Comparison of ENCODE assay signal across 1 cellular context in the genomic region with DNA sequence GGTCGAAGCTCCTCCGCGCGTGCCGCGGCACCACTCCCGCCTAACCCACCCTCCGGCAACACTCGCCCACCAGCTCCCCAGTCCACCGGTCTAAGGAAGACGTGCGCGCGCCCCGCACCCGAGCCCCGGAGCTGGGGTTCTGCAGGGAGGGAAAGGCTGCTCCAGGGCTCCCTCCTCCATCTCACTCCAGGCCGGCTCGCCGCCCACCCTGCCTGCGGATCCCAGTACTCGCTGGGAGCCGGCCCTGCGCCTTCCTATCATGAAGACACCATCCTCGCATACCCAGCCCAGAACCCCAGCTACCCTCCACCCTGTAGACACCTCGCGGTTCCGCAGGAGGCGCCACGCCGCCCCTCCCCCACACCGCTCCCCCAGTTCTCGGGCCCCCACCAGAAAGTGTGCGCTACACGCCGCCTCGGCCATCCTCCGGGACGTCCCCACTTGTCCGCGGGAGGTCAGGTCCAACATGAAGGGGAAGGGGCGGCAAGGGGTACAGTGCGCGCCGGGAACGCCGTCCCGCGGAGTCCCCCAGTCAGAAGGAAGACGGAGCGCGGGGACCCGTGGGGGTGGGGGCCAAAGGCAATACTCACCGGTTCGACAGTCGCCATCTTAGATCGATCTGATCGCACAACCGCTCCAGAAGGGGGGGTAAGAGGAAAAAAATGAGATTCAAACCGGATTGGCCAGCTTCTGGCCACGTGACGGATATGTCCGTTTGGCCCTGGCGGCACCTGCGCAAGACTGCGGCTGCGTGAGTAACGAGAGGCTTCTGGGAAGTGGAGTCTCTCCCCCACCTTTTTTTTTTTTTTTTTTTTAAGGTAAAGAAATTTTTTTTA.
TF ChIP-seq lines count a peak whose summit lies in the region.

A gene with protein sequence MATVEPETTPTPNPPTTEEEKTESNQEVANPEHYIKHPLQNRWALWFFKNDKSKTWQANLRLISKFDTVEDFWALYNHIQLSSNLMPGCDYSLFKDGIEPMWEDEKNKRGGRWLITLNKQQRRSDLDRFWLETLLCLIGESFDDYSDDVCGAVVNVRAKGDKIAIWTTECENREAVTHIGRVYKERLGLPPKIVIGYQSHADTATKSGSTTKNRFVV (minus strand): TSS at position 629 of the 836 bp plus-strand sequence. CDS start 21 bp downstream, at position 608.

TF ChIP-seq in HepG2, 621 proteins besides CTCF, POLR2A, EP300 and RAD21 (continued from another document and continues in another):
- TF ChIP-seq, protein P1, sequence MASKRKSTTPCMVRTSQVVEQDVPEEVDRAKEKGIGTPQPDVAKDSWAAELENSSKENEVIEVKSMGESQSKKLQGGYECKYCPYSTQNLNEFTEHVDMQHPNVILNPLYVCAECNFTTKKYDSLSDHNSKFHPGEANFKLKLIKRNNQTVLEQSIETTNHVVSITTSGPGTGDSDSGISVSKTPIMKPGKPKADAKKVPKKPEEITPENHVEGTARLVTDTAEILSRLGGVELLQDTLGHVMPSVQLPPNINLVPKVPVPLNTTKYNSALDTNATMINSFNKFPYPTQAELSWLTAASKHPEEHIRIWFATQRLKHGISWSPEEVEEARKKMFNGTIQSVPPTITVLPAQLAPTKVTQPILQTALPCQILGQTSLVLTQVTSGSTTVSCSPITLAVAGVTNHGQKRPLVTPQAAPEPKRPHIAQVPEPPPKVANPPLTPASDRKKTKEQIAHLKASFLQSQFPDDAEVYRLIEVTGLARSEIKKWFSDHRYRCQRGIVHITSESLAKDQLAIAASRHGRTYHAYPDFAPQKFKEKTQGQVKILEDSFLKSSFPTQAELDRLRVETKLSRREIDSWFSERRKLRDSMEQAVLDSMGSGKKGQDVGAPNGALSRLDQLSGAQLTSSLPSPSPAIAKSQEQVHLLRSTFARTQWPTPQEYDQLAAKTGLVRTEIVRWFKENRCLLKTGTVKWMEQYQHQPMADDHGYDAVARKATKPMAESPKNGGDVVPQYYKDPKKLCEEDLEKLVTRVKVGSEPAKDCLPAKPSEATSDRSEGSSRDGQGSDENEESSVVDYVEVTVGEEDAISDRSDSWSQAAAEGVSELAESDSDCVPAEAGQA (IDR thresholded peaks at IDR 0.05; ENCODE audit: low read depth) = no peak; the same call in 1 of the 2 replicates
- TF ChIP-seq, protein P1 (CRISPR knock-in tag; IDR thresholded peaks at IDR 0.05; ENCODE audit: borderline replicate concordance) = no peak
- TF ChIP-seq, protein P2, sequence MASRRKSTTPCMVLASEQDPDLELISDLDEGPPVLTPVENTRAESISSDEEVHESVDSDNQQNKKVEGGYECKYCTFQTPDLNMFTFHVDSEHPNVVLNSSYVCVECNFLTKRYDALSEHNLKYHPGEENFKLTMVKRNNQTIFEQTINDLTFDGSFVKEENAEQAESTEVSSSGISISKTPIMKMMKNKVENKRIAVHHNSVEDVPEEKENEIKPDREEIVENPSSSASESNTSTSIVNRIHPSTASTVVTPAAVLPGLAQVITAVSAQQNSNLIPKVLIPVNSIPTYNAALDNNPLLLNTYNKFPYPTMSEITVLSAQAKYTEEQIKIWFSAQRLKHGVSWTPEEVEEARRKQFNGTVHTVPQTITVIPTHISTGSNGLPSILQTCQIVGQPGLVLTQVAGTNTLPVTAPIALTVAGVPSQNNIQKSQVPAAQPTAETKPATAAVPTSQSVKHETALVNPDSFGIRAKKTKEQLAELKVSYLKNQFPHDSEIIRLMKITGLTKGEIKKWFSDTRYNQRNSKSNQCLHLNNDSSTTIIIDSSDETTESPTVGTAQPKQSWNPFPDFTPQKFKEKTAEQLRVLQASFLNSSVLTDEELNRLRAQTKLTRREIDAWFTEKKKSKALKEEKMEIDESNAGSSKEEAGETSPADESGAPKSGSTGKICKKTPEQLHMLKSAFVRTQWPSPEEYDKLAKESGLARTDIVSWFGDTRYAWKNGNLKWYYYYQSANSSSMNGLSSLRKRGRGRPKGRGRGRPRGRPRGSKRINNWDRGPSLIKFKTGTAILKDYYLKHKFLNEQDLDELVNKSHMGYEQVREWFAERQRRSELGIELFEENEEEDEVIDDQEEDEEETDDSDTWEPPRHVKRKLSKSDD (CRISPR knock-in tag; IDR thresholded peaks at IDR 0.05; ENCODE audit: low read depth) = peak; percentile 15; the same call in 1 of the 2 replicates
- TF ChIP-seq JARID2 (CRISPR knock-in tag; IDR thresholded peaks at IDR 0.05; ENCODE audit: insufficient replicate concordance) = no peak
- no peak for TF ChIP-seq ZNF883 (CRISPR knock-in tag; IDR thresholded peaks at IDR 0.05; ENCODE audit: not compliant biosample characterization)
- TF ChIP-seq, protein P3, sequence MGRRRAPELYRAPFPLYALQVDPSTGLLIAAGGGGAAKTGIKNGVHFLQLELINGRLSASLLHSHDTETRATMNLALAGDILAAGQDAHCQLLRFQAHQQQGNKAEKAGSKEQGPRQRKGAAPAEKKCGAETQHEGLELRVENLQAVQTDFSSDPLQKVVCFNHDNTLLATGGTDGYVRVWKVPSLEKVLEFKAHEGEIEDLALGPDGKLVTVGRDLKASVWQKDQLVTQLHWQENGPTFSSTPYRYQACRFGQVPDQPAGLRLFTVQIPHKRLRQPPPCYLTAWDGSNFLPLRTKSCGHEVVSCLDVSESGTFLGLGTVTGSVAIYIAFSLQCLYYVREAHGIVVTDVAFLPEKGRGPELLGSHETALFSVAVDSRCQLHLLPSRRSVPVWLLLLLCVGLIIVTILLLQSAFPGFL (CRISPR knock-in tag; IDR thresholded peaks at IDR 0.05) = no peak
- peak; percentile 72; the same call in 1 of the 2 replicates for TF ChIP-seq GLI4 (CRISPR knock-in tag; IDR thresholded peaks at IDR 0.05; ENCODE audit: borderline replicate concordance)
- TF ChIP-seq, protein P4, sequence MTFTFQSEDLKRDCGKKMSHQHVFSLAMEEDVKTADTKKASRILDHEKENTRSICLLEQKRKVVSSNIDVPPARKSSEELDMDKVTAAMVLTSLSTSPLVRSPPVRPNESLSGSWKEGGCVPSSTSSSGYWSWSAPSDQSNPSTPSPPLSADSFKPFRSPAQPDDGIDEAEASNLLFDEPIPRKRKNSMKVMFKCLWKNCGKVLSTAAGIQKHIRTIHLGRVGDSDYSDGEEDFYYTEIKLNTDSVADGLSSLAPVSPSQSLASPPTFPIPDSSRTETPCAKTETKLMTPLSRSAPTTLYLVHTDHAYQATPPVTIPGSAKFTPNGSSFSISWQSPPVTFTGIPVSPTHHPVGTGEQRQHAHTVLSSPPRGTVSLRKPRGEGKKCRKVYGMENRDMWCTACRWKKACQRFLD (CRISPR knock-in tag; IDR thresholded peaks at IDR 0.05; ENCODE audit: borderline replicate concordance) = peak; percentile 58; the same call in 1 of the 2 replicates
- TF ChIP-seq HNRNPL (IDR thresholded peaks at IDR 0.05; ENCODE audit: low read depth, low read length) = no peak
- TF ChIP-seq ZNF746 (CRISPR knock-in tag; IDR thresholded peaks at IDR 0.05) = 0 out of 2 replicates have a peak, but pooled peaks have one; percentile 28
- no peak for TF ChIP-seq ZNF383 (CRISPR knock-in tag; IDR thresholded peaks at IDR 0.05; ENCODE audit: borderline replicate concordance)
- no peak for TF ChIP-seq RELA (CRISPR knock-in tag; IDR thresholded peaks at IDR 0.05)
- 0 out of 2 replicates have a peak, but pooled peaks have one; percentile 61 for TF ChIP-seq ZNF484 (CRISPR knock-in tag; IDR thresholded peaks at IDR 0.05; ENCODE audit: borderline replicate concordance, low read depth)
- no peak for TF ChIP-seq ZNF629 (CRISPR knock-in tag; conservative IDR thresholded peaks at IDR 0.05)
- 0 out of 2 replicates have a peak, but pooled peaks have one; percentile 13 for TF ChIP-seq CC2D1A (CRISPR knock-in tag; IDR thresholded peaks at IDR 0.05)
- no peak for TF ChIP-seq ZNF510 (CRISPR knock-in tag; IDR thresholded peaks at IDR 0.05; ENCODE audit: low read depth)
- no peak for TF ChIP-seq TBL1XR1 (IDR thresholded peaks at IDR 0.05; ENCODE audit: borderline replicate concordance, low read length, partially characterized antibody)
- TF ChIP-seq SIN3A (IDR thresholded peaks at IDR 0.05; ENCODE audit: borderline replicate concordance, low read depth, low read length) = peak; percentile 26; the same call in 1 of the 2 replicates
- peak; percentile 74; the same call in 1 of the 2 replicates for TF ChIP-seq ZFP82 (CRISPR knock-in tag; IDR thresholded peaks at IDR 0.05; ENCODE audit: borderline replicate concordance)
- TF ChIP-seq, protein P5, sequence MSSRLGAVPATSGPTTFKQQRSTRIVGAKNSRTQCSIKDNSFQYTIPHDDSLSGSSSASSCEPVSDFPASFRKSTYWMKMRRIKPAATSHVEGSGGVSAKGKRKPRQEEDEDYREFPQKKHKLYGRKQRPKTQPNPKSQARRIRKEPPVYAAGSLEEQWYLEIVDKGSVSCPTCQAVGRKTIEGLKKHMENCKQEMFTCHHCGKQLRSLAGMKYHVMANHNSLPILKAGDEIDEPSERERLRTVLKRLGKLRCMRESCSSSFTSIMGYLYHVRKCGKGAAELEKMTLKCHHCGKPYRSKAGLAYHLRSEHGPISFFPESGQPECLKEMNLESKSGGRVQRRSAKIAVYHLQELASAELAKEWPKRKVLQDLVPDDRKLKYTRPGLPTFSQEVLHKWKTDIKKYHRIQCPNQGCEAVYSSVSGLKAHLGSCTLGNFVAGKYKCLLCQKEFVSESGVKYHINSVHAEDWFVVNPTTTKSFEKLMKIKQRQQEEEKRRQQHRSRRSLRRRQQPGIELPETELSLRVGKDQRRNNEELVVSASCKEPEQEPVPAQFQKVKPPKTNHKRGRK (CRISPR knock-in tag; IDR thresholded peaks at IDR 0.05) = no peak
- 0 out of 2 replicates have a peak, but pooled peaks have one; percentile 23 for TF ChIP-seq ETV6 (CRISPR knock-in tag; conservative IDR thresholded peaks at IDR 0.05)
- TF ChIP-seq SMC3 (IDR thresholded peaks at IDR 0.05; ENCODE audit: low read length) = no peak
- TF ChIP-seq PHF20 (CRISPR knock-in tag; IDR thresholded peaks at IDR 0.05) = peak; percentile 60; the same call in 1 of the 2 replicates
- TF ChIP-seq, protein P6, sequence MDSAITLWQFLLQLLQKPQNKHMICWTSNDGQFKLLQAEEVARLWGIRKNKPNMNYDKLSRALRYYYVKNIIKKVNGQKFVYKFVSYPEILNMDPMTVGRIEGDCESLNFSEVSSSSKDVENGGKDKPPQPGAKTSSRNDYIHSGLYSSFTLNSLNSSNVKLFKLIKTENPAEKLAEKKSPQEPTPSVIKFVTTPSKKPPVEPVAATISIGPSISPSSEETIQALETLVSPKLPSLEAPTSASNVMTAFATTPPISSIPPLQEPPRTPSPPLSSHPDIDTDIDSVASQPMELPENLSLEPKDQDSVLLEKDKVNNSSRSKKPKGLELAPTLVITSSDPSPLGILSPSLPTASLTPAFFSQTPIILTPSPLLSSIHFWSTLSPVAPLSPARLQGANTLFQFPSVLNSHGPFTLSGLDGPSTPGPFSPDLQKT (CRISPR knock-in tag; IDR thresholded peaks at IDR 0.05; ENCODE audit: borderline replicate concordance) = no peak
- TF ChIP-seq ZFP37 (CRISPR knock-in tag; IDR thresholded peaks at IDR 0.05; ENCODE audit: borderline replicate concordance) = 0 out of 2 replicates have a peak, but pooled peaks have one; percentile 45
- TF ChIP-seq, protein P7, sequence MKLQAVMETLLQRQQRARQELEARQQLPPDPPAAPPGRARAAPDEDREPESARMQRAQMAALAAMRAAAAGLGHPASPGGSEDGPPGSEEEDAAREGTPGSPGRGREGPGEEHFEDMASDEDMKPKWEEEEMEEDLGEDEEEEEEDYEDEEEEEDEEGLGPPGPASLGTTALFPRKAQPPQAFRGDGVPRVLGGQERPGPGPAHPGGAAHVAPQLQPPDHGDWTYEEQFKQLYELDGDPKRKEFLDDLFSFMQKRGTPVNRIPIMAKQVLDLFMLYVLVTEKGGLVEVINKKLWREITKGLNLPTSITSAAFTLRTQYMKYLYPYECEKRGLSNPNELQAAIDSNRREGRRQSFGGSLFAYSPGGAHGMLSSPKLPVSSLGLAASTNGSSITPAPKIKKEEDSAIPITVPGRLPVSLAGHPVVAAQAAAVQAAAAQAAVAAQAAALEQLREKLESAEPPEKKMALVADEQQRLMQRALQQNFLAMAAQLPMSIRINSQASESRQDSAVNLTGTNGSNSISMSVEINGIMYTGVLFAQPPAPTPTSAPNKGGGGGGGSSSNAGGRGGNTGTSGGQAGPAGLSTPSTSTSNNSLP (IDR thresholded peaks at IDR 0.05; ENCODE audit: low read depth, low read length) = no peak; the same call in 1 of the 2 replicates
- TF ChIP-seq, protein P8, sequence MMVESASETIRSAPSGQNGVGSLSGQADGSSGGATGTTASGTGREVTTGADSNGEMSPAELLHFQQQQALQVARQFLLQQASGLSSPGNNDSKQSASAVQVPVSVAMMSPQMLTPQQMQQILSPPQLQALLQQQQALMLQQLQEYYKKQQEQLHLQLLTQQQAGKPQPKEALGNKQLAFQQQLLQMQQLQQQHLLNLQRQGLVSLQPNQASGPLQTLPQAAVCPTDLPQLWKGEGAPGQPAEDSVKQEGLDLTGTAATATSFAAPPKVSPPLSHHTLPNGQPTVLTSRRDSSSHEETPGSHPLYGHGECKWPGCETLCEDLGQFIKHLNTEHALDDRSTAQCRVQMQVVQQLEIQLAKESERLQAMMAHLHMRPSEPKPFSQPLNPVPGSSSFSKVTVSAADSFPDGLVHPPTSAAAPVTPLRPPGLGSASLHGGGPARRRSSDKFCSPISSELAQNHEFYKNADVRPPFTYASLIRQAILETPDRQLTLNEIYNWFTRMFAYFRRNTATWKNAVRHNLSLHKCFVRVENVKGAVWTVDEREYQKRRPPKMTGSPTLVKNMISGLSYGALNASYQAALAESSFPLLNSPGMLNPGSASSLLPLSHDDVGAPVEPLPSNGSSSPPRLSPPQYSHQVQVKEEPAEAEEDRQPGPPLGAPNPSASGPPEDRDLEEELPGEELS (CRISPR knock-in tag; IDR thresholded peaks at IDR 0.05) = peak; percentile 10; the same call in 1 of the 2 replicates
- TF ChIP-seq NAIF1 (CRISPR knock-in tag; IDR thresholded peaks at IDR 0.05; ENCODE audit: borderline replicate concordance) = peak; percentile 76; the same call in 1 of the 2 replicates
- TF ChIP-seq SMAD1 (CRISPR knock-in tag; IDR thresholded peaks at IDR 0.05; ENCODE audit: borderline replicate concordance, low read depth) = no peak
